Comparison of ENCODE assay signal across 1 cellular context in the genomic region with DNA sequence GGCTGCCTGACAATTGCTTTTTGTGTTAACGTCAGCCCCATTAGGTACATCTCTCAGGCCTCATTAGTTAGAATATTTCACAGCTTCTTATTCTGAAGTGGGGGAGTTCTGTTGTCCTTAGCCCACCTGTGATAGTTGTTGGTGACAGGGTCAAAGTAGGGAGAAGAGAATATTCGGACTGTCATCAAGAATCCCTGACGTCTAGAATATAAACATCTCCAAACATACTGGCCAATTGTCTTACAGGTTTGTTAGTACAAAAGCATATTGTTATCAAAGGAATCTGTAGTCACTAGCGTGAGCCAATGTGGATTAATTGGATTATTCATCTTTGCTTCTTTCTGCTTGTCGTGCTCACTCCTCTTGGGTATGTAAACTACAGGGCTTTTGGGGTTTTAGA.
TF ChIP-seq lines count a peak whose summit lies in the region.

No MANE protein-coding gene starts in this region.

TF ChIP-seq in GM23338, 12 proteins besides CTCF, POLR2A, EP300 and RAD21:
- TF ChIP-seq, protein P1, sequence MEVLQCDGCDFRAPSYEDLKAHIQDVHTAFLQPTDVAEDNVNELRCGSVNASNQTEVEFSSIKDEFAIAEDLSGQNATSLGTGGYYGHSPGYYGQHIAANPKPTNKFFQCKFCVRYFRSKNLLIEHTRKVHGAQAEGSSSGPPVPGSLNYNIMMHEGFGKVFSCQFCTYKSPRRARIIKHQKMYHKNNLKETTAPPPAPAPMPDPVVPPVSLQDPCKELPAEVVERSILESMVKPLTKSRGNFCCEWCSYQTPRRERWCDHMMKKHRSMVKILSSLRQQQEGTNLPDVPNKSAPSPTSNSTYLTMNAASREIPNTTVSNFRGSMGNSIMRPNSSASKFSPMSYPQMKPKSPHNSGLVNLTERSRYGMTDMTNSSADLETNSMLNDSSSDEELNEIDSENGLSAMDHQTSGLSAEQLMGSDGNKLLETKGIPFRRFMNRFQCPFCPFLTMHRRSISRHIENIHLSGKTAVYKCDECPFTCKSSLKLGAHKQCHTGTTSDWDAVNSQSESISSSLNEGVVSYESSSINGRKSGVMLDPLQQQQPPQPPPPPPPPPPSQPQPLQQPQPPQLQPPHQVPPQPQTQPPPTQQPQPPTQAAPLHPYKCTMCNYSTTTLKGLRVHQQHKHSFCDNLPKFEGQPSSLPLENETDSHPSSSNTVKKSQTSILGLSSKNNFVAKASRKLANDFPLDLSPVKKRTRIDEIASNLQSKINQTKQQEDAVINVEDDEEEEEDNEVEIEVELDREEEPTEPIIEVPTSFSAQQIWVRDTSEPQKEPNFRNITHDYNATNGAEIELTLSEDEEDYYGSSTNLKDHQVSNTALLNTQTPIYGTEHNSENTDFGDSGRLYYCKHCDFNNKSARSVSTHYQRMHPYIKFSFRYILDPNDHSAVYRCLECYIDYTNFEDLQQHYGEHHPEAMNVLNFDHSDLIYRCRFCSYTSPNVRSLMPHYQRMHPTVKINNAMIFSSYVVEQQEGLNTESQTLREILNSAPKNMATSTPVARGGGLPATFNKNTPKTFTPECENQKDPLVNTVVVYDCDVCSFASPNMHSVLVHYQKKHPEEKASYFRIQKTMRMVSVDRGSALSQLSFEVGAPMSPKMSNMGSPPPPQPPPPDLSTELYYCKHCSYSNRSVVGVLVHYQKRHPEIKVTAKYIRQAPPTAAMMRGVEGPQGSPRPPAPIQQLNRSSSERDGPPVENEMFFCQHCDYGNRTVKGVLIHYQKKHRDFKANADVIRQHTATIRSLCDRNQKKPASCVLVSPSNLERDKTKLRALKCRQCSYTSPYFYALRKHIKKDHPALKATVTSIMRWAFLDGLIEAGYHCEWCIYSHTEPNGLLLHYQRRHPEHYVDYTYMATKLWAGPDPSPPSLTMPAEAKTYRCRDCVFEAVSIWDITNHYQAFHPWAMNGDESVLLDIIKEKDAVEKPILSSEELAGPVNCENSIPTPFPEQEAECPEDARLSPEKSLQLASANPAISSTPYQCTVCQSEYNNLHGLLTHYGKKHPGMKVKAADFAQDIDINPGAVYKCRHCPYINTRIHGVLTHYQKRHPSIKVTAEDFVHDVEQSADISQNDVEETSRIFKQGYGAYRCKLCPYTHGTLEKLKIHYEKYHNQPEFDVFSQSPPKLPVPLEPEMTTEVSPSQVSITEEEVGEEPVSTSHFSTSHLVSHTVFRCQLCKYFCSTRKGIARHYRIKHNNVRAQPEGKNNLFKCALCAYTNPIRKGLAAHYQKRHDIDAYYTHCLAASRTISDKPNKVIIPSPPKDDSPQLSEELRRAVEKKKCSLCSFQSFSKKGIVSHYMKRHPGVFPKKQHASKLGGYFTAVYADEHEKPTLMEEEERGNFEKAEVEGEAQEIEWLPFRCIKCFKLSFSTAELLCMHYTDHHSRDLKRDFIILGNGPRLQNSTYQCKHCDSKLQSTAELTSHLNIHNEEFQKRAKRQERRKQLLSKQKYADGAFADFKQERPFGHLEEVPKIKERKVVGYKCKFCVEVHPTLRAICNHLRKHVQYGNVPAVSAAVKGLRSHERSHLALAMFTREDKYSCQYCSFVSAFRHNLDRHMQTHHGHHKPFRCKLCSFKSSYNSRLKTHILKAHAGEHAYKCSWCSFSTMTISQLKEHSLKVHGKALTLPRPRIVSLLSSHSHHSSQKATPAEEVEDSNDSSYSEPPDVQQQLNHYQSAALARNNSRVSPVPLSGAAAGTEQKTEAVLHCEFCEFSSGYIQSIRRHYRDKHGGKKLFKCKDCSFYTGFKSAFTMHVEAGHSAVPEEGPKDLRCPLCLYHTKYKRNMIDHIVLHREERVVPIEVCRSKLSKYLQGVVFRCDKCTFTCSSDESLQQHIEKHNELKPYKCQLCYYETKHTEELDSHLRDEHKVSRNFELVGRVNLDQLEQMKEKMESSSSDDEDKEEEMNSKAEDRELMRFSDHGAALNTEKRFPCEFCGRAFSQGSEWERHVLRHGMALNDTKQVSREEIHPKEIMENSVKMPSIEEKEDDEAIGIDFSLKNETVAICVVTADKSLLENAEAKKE (CRISPR knock-in tag; IDR thresholded peaks at IDR 0.05): no peak
- TF ChIP-seq NANOG (IDR thresholded peaks at IDR 0.05; ENCODE audit: borderline replicate concordance): no peak
- no peak for TF ChIP-seq EZH2 (IDR thresholded peaks at IDR 0.05; ENCODE audit: low read depth, unreplicated experiment)
- TF ChIP-seq STAT1 (IDR thresholded peaks at IDR 0.05; ENCODE audit: unreplicated experiment): no peak
